16 cellular contexts compared by ENCODE assay signal in genomic region chr14:100286484-100287191, GRCh38. TPM values are rescaled to one million over a fixed set of nuclear protein-coding genes. Genes with fewer than 3 reads are reported as not detected.
DNase-seq lines count a peak whose midpoint lies in the region; ATAC-seq and TF ChIP-seq lines count a peak whose summit lies in the region.
"Had no signal": no experiment of that assay in that cellular context is flagged by ENCODE, and none has a peak within 500 bp of the region (broad histone marks: within the 10 kb centered on the region; RNA-seq: fewer than 3 reads in every experiment).

No MANE protein-coding gene starts in this region.

- no peak overlapping the region for H2AK5ac ChIP-seq in IMR-90 (ENCODE audit: low read depth, low read length)

- H2AFZ ChIP-seq in IMR-90 (replicated peaks; ENCODE audit: low read length, poor library complexity), result no peak overlapping the region

- peaks cover 6 to 72% of the 10 kb centered on the region in 2 experiments for H3K79me1 ChIP-seq in IMR-90 (ENCODE audit: low read depth in 1 of 2, low read length in 2 of 2)

- dilution Hi-C loops in IMR-90 (cut with HindIII; ENCODE audit: low sequenced_read_pairs, unreplicated experiment), result no loop called here

- peaks cover 12% of the 10 kb centered on the region for H4K20me1 ChIP-seq in IMR-90 (ENCODE audit: insufficient read depth, low read length)

- no peaks in the 10 kb centered on the region for H3K27me3 Mint-ChIP-seq in activated T-cell treated with anti-CD3 and anti-CD28 coated beads, Interleukin-2, amount 50 U/mL, for 24 hours
- peaks cover 20% of the 10 kb centered on the region for H3K27me3 Mint-ChIP-seq in glutamatergic neuron (ENCODE audit: unreplicated experiment)
- H3K27me3 Mint-ChIP-seq in progenitor cell of endocrine pancreas, result no peaks in the 10 kb centered on the region

- no peak overlapping the region for H3K27ac ChIP-seq in IMR-90 (ENCODE audit: insufficient read depth, low read length)
- no peak overlapping the region for H3K27ac ChIP-seq in effector memory CD4-positive, alpha-beta T cell (ENCODE audit: insufficient read depth, low read length, poor library complexity, severe bottlenecking)

- no peak overlapping the region for H2BK5ac ChIP-seq in IMR-90 (ENCODE audit: low read depth, low read length, poor library complexity, severe bottlenecking)

- 100% methylated on average over 1 of the region's 10 CpGs; no CpG with 5 or more reads in 1 of the 2 experiments for WGBS in IMR-90 (ENCODE audit: extremely low coverage in 2 of 2, insufficient read length in 1 of 2), 2 experiments

- peaks cover 7% of the 10 kb centered on the region for H3K9me1 ChIP-seq in IMR-90 (ENCODE audit: insufficient read depth, low read length)

- CTCF ChIA-PET in IMR-90 (lab: Yijun Ruan, JAX), result interaction anchor here (1.1 kb wide), 2 partner anchors 8 to 75 kb away, joined by 3 to 4 read pairs; no protein-coding TSS in a partner anchor

- H3K27ac Mint-ChIP-seq in activated T-cell treated with anti-CD3 and anti-CD28 coated beads, Interleukin-2, amount 50 U/mL, for 24 hours, result peak overlapping the region; percentile 90
- H3K27ac Mint-ChIP-seq in glutamatergic neuron (ENCODE audit: unreplicated experiment), result peak overlapping the region; percentile 43
- H3K27ac Mint-ChIP-seq in progenitor cell of endocrine pancreas, result peak overlapping the region; percentile 71

- H3K36me3 ChIP-seq in IMR-90 (ENCODE audit: control insufficient read depth, insufficient read depth, low read length), result peaks cover 34% of the 10 kb centered on the region
- H3K36me3 ChIP-seq in effector memory CD4-positive, alpha-beta T cell (ENCODE audit: control insufficient read depth, insufficient read depth, low read length), result no peaks in the 10 kb centered on the region

- ATAC-seq in IMR-90 (ENCODE audit: low read depth), result no peak

- H3K27me3 ChIP-seq in IMR-90 (ENCODE audit: control insufficient read depth, insufficient read depth, low read length), result no peaks in the 10 kb centered on the region
- H3K27me3 ChIP-seq in effector memory CD4-positive, alpha-beta T cell (replicated peaks; ENCODE audit: control insufficient read depth, insufficient read depth, low read length, poor library complexity, severe bottlenecking), result no peaks in the 10 kb centered on the region

- intact Hi-C loops in IMR-90 (cut with micrococcal nuclease), result loop anchor here (5.0 kb wide), 1 partner anchor 91 kb away; the partner anchor contains the start of gene WDR25

- H3K4me2 ChIP-seq in IMR-90 (ENCODE audit: low read depth, low read length), result no peak overlapping the region

- peaks cover 12% of the 10 kb centered on the region for H3K4me1 Mint-ChIP-seq in activated T-cell treated with anti-CD3 and anti-CD28 coated beads, Interleukin-2, amount 50 U/mL, for 24 hours (ENCODE audit: low read depth)
- peaks cover 32% of the 10 kb centered on the region for H3K4me1 Mint-ChIP-seq in glutamatergic neuron (ENCODE audit: low read depth, unreplicated experiment)
- H3K4me1 Mint-ChIP-seq in progenitor cell of endocrine pancreas (ENCODE audit: low read depth), result peaks cover 9% of the 10 kb centered on the region

- no TSS peak for BruUV-seq in IMR-90 (replicated peaks; lab: Mats Ljungman, UMichigan)

- no peak overlapping the region for H3K23ac ChIP-seq in IMR-90 (ENCODE audit: low read depth, low read length)

- H2BK15ac ChIP-seq in IMR-90 (ENCODE audit: low read depth, low read length), result no peak overlapping the region

- no peak overlapping the region for H3K18ac ChIP-seq in IMR-90 (ENCODE audit: low read depth, low read length)

- no peaks in the 10 kb centered on the region for H3K9me3 Mint-ChIP-seq in activated T-cell treated with anti-CD3 and anti-CD28 coated beads, Interleukin-2, amount 50 U/mL, for 24 hours
- peaks cover 9% of the 10 kb centered on the region for H3K9me3 Mint-ChIP-seq in glutamatergic neuron (ENCODE audit: unreplicated experiment)
- no peaks in the 10 kb centered on the region for H3K9me3 Mint-ChIP-seq in progenitor cell of endocrine pancreas (ENCODE audit: low read depth)

- POLR2A ChIA-PET in IMR-90 (lab: Charles Lee; ENCODE audit: unreplicated experiment), result no interaction called here

- peaks cover 4% of the 10 kb centered on the region for H3K4me1 ChIP-seq in IMR-90 (ENCODE audit: control insufficient read depth, insufficient read depth, low read length)
- H3K4me1 ChIP-seq in effector memory CD4-positive, alpha-beta T cell (ENCODE audit: control insufficient read depth, insufficient read depth, low read length, poor library complexity, severe bottlenecking), result peaks cover 2% of the 10 kb centered on the region

- no peak overlapping the region for H2BK120ac ChIP-seq in IMR-90 (ENCODE audit: low read depth, low read length)

- no peak overlapping the region for H3K4ac ChIP-seq in IMR-90 (ENCODE audit: low read depth, low read length)

- TF ChIP-seq CTCF in IMR-90 (conservative IDR thresholded peaks at IDR 0.05; ENCODE audit: low read depth, low read length) (no peak), glutamatergic neuron (IDR thresholded peaks at IDR 0.05; ENCODE audit: partially characterized antibody, unreplicated experiment) (no peak), progenitor cell of endocrine pancreas (IDR thresholded peaks at IDR 0.05; ENCODE audit: unreplicated experiment) (no peak)

- no peak overlapping the region for H3K56ac ChIP-seq in IMR-90 (ENCODE audit: extremely low read depth, insufficient read depth, low read length)

- H4K8ac ChIP-seq in IMR-90 (ENCODE audit: low read depth in 2 of 2, low read length in 2 of 2), result no peak overlapping the region; a peak in 1 of 4 replicates

- peaks cover 21% of the 10 kb centered on the region for H3K36me3 Mint-ChIP-seq in activated T-cell treated with anti-CD3 and anti-CD28 coated beads, Interleukin-2, amount 50 U/mL, for 24 hours (ENCODE audit: low read depth)
- H3K36me3 Mint-ChIP-seq in glutamatergic neuron (ENCODE audit: unreplicated experiment), result no peaks in the 10 kb centered on the region
- no peaks in the 10 kb centered on the region for H3K36me3 Mint-ChIP-seq in progenitor cell of endocrine pancreas (ENCODE audit: insufficient read depth)

- H3K4me3 Mint-ChIP-seq in activated T-cell treated with anti-CD3 and anti-CD28 coated beads, Interleukin-2, amount 50 U/mL, for 24 hours, result no peak overlapping the region
- H3K4me3 Mint-ChIP-seq in glutamatergic neuron (ENCODE audit: unreplicated experiment), result peak overlapping the region; percentile 76
- H3K4me3 Mint-ChIP-seq in progenitor cell of endocrine pancreas (ENCODE audit: low read depth), result peak overlapping the region; percentile 26

- H3K9ac ChIP-seq in IMR-90 (ENCODE audit: low read depth, low read length), result no peak overlapping the region

- H3K4me3 ChIP-seq in IMR-90 (ENCODE audit: insufficient read depth, low read depth, low read length), result no peak overlapping the region
- H3K4me3 ChIP-seq in effector memory CD4-positive, alpha-beta T cell (ENCODE audit: insufficient read depth, low read depth, low read length, poor library complexity, severe bottlenecking), result no peak overlapping the region

- DNase-seq in activated T-cell treated with anti-CD3 and anti-CD28 coated beads, Interleukin-2, amount 50 U/mL, for 24 hours, result no peak
- DNase-seq in activated T-cell treated with anti-CD3 and anti-CD28 coated beads, Interleukin-2, amount 50 U/mL, for 48 hours, result no peak
- DNase-seq in IMR-90, result no peak
- no peak for DNase-seq in glutamatergic neuron
- no peak for DNase-seq in progenitor cell of endocrine pancreas (ENCODE audit: low spot score, unreplicated experiment)
- no peak for DNase-seq in NCI-H2029 treated with DMSO at 0.1 percent for 48 hours (lab: John Stamatoyannopoulos, UW)
- DNase-seq in HK-2 (ENCODE audit: unreplicated experiment), result no peak
- DNase-seq in effector memory CD4-positive, alpha-beta T cell, result no peak
- DNase-seq: activated CD8-positive, alpha-beta memory T cell treated with anti-CD3 and anti-CD28 coated beads, Interleukin-2, amount 50 U/mL, for 48 hours; EL; KG1; NCI-H1694 treated with DMSO at 0.1 percent for 48 hours; SHP77; stimulated activated CD4-positive, alpha-beta T cell treated with anti-CD3 and anti-CD28 coated beads, Interleukin-2, amount 100 ng/mL, for 24 hours had no signal

- TF ChIP-seq POLR2A in IMR-90 (IDR thresholded peaks at IDR 0.05; ENCODE audit: low read depth, low read length), result no peak

- in situ Hi-C loops in IMR-90 (cut with MboI; ENCODE audit: low sequenced_read_pairs), result no loop called here

- H4K5ac ChIP-seq in IMR-90 (ENCODE audit: low read depth, low read length), result no peak overlapping the region

- H4K91ac ChIP-seq in IMR-90 (ENCODE audit: insufficient read depth, low read depth, low read length), result no peak overlapping the region

- no peak for TF ChIP-seq RAD21 in IMR-90 (IDR thresholded peaks at IDR 0.05; ENCODE audit: low read length)

- H2AK9ac ChIP-seq in IMR-90 (replicated peaks; ENCODE audit: low read depth, low read length, poor library complexity), result peak overlapping the region; percentile 35

- H3K14ac ChIP-seq in IMR-90 (replicated peaks; ENCODE audit: low read depth, low read length), result no peak overlapping the region

- H3K9me3 ChIP-seq in IMR-90 (ENCODE audit: control insufficient read depth, insufficient read depth, low read length), result no peaks in the 10 kb centered on the region
- H3K9me3 ChIP-seq in effector memory CD4-positive, alpha-beta T cell (ENCODE audit: control insufficient read depth, low read length), result no peaks in the 10 kb centered on the region

- no peak overlapping the region for H2BK20ac ChIP-seq in IMR-90 (ENCODE audit: low read depth, low read length)

TF ChIP-seq in IMR-90, 13 proteins besides CTCF, POLR2A, EP300 and RAD21 (continues in another document):
- TF ChIP-seq NFE2L2 (IDR thresholded peaks at IDR 0.05; ENCODE audit: low read depth, low read length), result no peak

RNA-seq across cellular contexts. Expression of gene SLC25A29, which starts 19.6 kb away (rescaled TPM):
- total RNA-seq in IMR-90 (2012; rRNA removed) (6.5 and 6.9 TPM in 2 replicates), glutamatergic neuron (ENCODE audit: unreplicated experiment) (409 TPM), progenitor cell of endocrine pancreas (236 and 238 TPM in 2 replicates)
- polyA plus RNA-seq in IMR-90 (2012; rRNA removed), result 37.7 and 42.6 TPM in 2 replicates
- 17.9 and 46.0 TPM in 2 replicates for polyA plus RNA-seq in IMR-90 (2012; cell fraction: cytosol; rRNA removed)
- polyA plus RNA-seq in IMR-90 (2012; cell fraction: nucleus; rRNA removed; ENCODE audit: low replicate concordance), result 218 and 643 TPM in 2 replicates

RNA-seq across cellular contexts. Expression of gene SLC25A47, which starts 36.5 kb away (rescaled TPM):
- not detected in 2 replicates for total RNA-seq in IMR-90 (2012; rRNA removed)
- polyA plus RNA-seq in IMR-90 (2012; rRNA removed), result not detected in 2 replicates
- 0.02 TPM in 1 of 2 replicates, not detected in the other for polyA plus RNA-seq in IMR-90 (2012; cell fraction: cytosol; rRNA removed)
- 0.10 TPM in 1 of 2 replicates, not detected in the other for polyA plus RNA-seq in IMR-90 (2012; cell fraction: nucleus; rRNA removed; ENCODE audit: low replicate concordance)
- total RNA-seq in glutamatergic neuron (ENCODE audit: unreplicated experiment), result not detected
- total RNA-seq in progenitor cell of endocrine pancreas, result not detected in 2 replicates
- total RNA-seq: epithelial cell of proximal tubule, pulmonary artery endothelial cell had no signal

RNA-seq across cellular contexts. Expression of gene YY1, which starts 47.7 kb away (rescaled TPM):
- total RNA-seq in IMR-90 (2012; rRNA removed) (26.7 and 29.9 TPM in 2 replicates), glutamatergic neuron (ENCODE audit: unreplicated experiment) (60.6 TPM), progenitor cell of endocrine pancreas (86.6 and 90.2 TPM in 2 replicates)
- 21.1 and 21.7 TPM in 2 replicates for polyA plus RNA-seq in IMR-90 (2012; rRNA removed)
- polyA plus RNA-seq in IMR-90 (2012; cell fraction: cytosol; rRNA removed), result 14.4 and 15.6 TPM in 2 replicates
- 20.1 and 46.1 TPM in 2 replicates for polyA plus RNA-seq in IMR-90 (2012; cell fraction: nucleus; rRNA removed; ENCODE audit: low replicate concordance)

Comparison
In these comparisons a context has a peak if more than half of its experiments do, and no peak if none do; other contexts are left out.
1. RNA of gene SLC25A29, which starts 19.6 kb away (total RNA-seq): 409 TPM in glutamatergic neuron (single experiment) and 236 to 238 TPM in progenitor cell of endocrine pancreas; 6.5 to 6.9 TPM in IMR-90; every median in the first group is over 10 times any median in the second.
2. Peak in every context shown above with its lines, with median percentiles within 50 percentile points of each other: H3K27ac Mint-ChIP-seq.